Comparison of ENCODE assay signal across 20 cellular contexts in the genomic region with DNA sequence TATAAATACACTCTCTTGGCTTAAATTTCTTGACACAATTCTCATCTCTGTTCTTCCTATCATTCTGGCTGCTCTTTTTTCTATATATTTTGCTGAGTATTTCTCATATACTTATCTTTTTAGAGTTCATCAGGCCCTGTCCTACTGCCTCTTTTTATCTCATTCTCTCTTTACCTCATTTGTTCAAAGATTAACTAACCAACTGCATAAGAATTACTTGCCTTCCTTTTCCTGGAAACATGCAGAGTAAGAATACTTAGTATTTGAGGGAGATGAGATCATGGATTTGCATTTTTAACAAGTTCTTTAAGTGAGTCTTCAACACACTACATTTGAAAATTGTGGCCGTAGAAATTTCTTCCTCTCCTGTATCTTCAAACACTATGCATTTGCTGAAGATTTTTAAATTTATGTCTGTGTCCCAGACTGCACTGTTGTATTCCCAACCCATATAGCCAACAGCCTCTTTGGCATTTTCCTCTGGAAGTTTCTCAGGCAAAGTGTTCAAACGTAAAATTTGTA. TPM values are rescaled to one million over a fixed set of nuclear protein-coding genes. Genes with fewer than 3 reads are reported as not detected.
DNase-seq lines count a peak whose midpoint lies in the region; ATAC-seq and TF ChIP-seq lines count a peak whose summit lies in the region.
"Had no signal": no experiment of that assay in that cellular context is flagged by ENCODE, and none has a peak within 500 bp of the region (broad histone marks: within the 10 kb centered on the region; RNA-seq: fewer than 3 reads in every experiment).

No MANE protein-coding gene starts in this region.

- H3K79me2 ChIP-seq in GM23248 (ENCODE audit: insufficient read depth): no peaks in the 10 kb centered on the region

- CTCF ChIA-PET in activated CD4-positive, alpha-beta memory T cell treated with anti-CD3 and anti-CD28 coated beads for 36 hours (lab: Charles Lee): no interaction called here

- peak overlapping the region; percentile 86 to 90 for H3K27ac Mint-ChIP-seq in natural killer cell treated with Interleukin-12 subunit alpha and Interleukin-12 subunit beta and Interleukin-15 and Interleukin-18, amount 100 ng/mL, for 72 hours
- no peak overlapping the region for H3K27ac Mint-ChIP-seq in natural killer cell
- H3K27ac Mint-ChIP-seq in activated CD4-positive, alpha-beta memory T cell treated with anti-CD3 and anti-CD28 coated beads for 36 hours: peak overlapping the region; percentile 63
- H3K27ac Mint-ChIP-seq: activated naive CD4-positive, alpha-beta T cell treated with anti-CD3 and anti-CD28 coated beads for 36 hours had no signal

- H3K4me3 Mint-ChIP-seq in natural killer cell treated with Interleukin-12 subunit alpha and Interleukin-12 subunit beta and Interleukin-15 and Interleukin-18, amount 100 ng/mL, for 72 hours: peak overlapping the region; percentile 62
- no peak overlapping the region for H3K4me3 Mint-ChIP-seq in natural killer cell
- no peak overlapping the region for H3K4me3 Mint-ChIP-seq in activated CD4-positive, alpha-beta memory T cell treated with anti-CD3 and anti-CD28 coated beads for 36 hours
- H3K4me3 Mint-ChIP-seq: activated naive CD4-positive, alpha-beta T cell treated with anti-CD3 and anti-CD28 coated beads for 36 hours had no signal

- no peak overlapping the region for H3K9ac ChIP-seq in GM23248

- WGBS in esophagus squamous epithelium, 2 donors: 73 to 83% methylated on average over 2 of the region's 2 CpGs
- WGBS in GM23248 (ENCODE audit: low coverage in 1 of 2, low lambda C conversion rate in 2 of 2, missing lambda C conversion rate in 2 of 2), 2 experiments: 94 to 96% methylated on average over 2 of the region's 2 CpGs

- POLR2A ChIA-PET in activated CD4-positive, alpha-beta memory T cell treated with anti-CD3 and anti-CD28 coated beads for 36 hours (lab: Charles Lee): no interaction called here

- H3K4me2 ChIP-seq in GM23248 (ENCODE audit: unreplicated experiment): no peak overlapping the region

- no peaks in the 10 kb centered on the region for H3K27me3 Mint-ChIP-seq in natural killer cell treated with Interleukin-12 subunit alpha and Interleukin-12 subunit beta and Interleukin-15 and Interleukin-18, amount 100 ng/mL, for 72 hours
- H3K27me3 Mint-ChIP-seq in natural killer cell (ENCODE audit: low read depth in 2 of 2): no peaks in the 10 kb centered on the region
- H3K27me3 Mint-ChIP-seq in activated CD4-positive, alpha-beta memory T cell treated with anti-CD3 and anti-CD28 coated beads for 36 hours: no peaks in the 10 kb centered on the region

- no peak for TF ChIP-seq POLR2A in esophagus squamous epithelium (IDR thresholded peaks at IDR 0.05)

- no peaks in the 10 kb centered on the region for H3K9me3 ChIP-seq in esophagus squamous epithelium
- H3K9me3 ChIP-seq in upper lobe of right lung: no peaks in the 10 kb centered on the region
- no peaks in the 10 kb centered on the region for H3K9me3 ChIP-seq in GM23248 (ENCODE audit: low read depth)
- H3K9me3 ChIP-seq: HAP-1 had no signal

- no peaks in the 10 kb centered on the region for H3K36me3 Mint-ChIP-seq in natural killer cell treated with Interleukin-12 subunit alpha and Interleukin-12 subunit beta and Interleukin-15 and Interleukin-18, amount 100 ng/mL, for 72 hours
- H3K36me3 Mint-ChIP-seq in natural killer cell: no peaks in the 10 kb centered on the region
- H3K36me3 Mint-ChIP-seq in activated CD4-positive, alpha-beta memory T cell treated with anti-CD3 and anti-CD28 coated beads for 36 hours: no peaks in the 10 kb centered on the region

- peaks cover 13 to 57% (median 33%) of the 10 kb centered on the region in 3 donors for H3K4me1 ChIP-seq in esophagus squamous epithelium
- peaks cover 21% of the 10 kb centered on the region for H3K4me1 ChIP-seq in upper lobe of right lung
- peaks cover 16% of the 10 kb centered on the region for H3K4me1 ChIP-seq in GM23248 (ENCODE audit: insufficient read depth)

- no peak overlapping the region for H2AFZ ChIP-seq in GM23248

- H3K9me2 ChIP-seq in GM23248 (ENCODE audit: insufficient read depth): no peaks in the 10 kb centered on the region

- H3K27ac ChIP-seq in esophagus squamous epithelium (peak overlapping the region in 3 of 4 donors; percentile 52 to 92 (median 91)), upper lobe of right lung (no peak overlapping the region), GM23248 (no peak overlapping the region)
- H3K27ac ChIP-seq: cardiac muscle cell had no signal

- H3F3A ChIP-seq in GM23248 (ENCODE audit: insufficient read depth): peaks cover 11% of the 10 kb centered on the region; the same call in 1 of the 2 replicates

- TF ChIP-seq CTCF in natural killer cell (IDR thresholded peaks at IDR 0.05) (no peak), esophagus squamous epithelium (IDR thresholded peaks at IDR 0.05) (no peak), upper lobe of right lung (IDR thresholded peaks at IDR 0.05) (no peak)

- in situ Hi-C loops in GM23248 (cut with MboI): no loop called here

- peaks cover 28 to 30% of the 10 kb centered on the region in 2 donors for H3K4me1 Mint-ChIP-seq in natural killer cell treated with Interleukin-12 subunit alpha and Interleukin-12 subunit beta and Interleukin-15 and Interleukin-18, amount 100 ng/mL, for 72 hours (ENCODE audit: low read depth in 2 of 2)
- no peaks in the 10 kb centered on the region for H3K4me1 Mint-ChIP-seq in natural killer cell
- H3K4me1 Mint-ChIP-seq in activated CD4-positive, alpha-beta memory T cell treated with anti-CD3 and anti-CD28 coated beads for 36 hours (ENCODE audit: low read depth): peaks cover 15% of the 10 kb centered on the region

- no peaks in the 10 kb centered on the region for H4K20me1 ChIP-seq in GM23248 (ENCODE audit: insufficient read depth)

- intact Hi-C loops in natural killer cell (cut with micrococcal nuclease) (no loop called here), esophagus squamous epithelium (cut with DNase I) (no loop called here), upper lobe of right lung (cut with DNase I) (no loop called here), left ventricle myocardium superior (cut with micrococcal nuclease) (no loop called here)
- intact Hi-C loops in activated CD4-positive, alpha-beta memory T cell treated with anti-CD3 and anti-CD28 coated beads for 36 hours (cut with micrococcal nuclease): no loop called here

- H3K36me3 ChIP-seq in esophagus squamous epithelium (no peaks in the 10 kb centered on the region), upper lobe of right lung (no peaks in the 10 kb centered on the region), GM23248 (ENCODE audit: low read depth) (no peaks in the 10 kb centered on the region)
- H3K36me3 ChIP-seq: cardiac muscle cell, HAP-1 had no signal

- DNase-seq in natural killer cell treated with Interleukin-12 subunit alpha and Interleukin-12 subunit beta and Interleukin-15 and Interleukin-18, amount 100 ng/mL, for 72 hours (ENCODE audit: low spot score): no peak
- no peak for DNase-seq in natural killer cell
- no peak for DNase-seq in activated CD4-positive, alpha-beta memory T cell treated with anti-CD3 and anti-CD28 coated beads for 36 hours
- no peak for DNase-seq in esophagus squamous epithelium (lab: John Stamatoyannopoulos, UW)
- no peak for DNase-seq in upper lobe of right lung
- DNase-seq in left ventricle myocardium superior: no peak
- no peak for DNase-seq in activated CD8-positive, alpha-beta memory T cell treated with anti-CD3 and anti-CD28 coated beads, Interleukin-2, amount 50 U/mL, for 4 hours
- no peak for DNase-seq in GM23248
- DNase-seq: activated naive CD4-positive, alpha-beta T cell treated with anti-CD3 and anti-CD28 coated beads for 36 hours; AML-193; Calu3; GF-D8; kidney; NCI-H1930; NCI-H446 treated with DMSO at 0.1 percent for 48 hours; Right ventricle myocardium superior; stimulated activated CD4-positive, alpha-beta T cell treated with anti-CD3 and anti-CD28 coated beads, Interleukin-2, amount 100 ng/mL, for 48 hours; T1000 had no signal

- H3K4me3 ChIP-seq in esophagus squamous epithelium (no peak overlapping the region), upper lobe of right lung (no peak overlapping the region), GM23248 (no peak overlapping the region)
- H3K4me3 ChIP-seq: cardiac muscle cell, HAP-1 had no signal

- H3K9me3 Mint-ChIP-seq in natural killer cell treated with Interleukin-12 subunit alpha and Interleukin-12 subunit beta and Interleukin-15 and Interleukin-18, amount 100 ng/mL, for 72 hours: peaks cover 3% of the 10 kb centered on the region
- H3K9me3 Mint-ChIP-seq in natural killer cell: no peaks in the 10 kb centered on the region
- H3K9me3 Mint-ChIP-seq in activated CD4-positive, alpha-beta memory T cell treated with anti-CD3 and anti-CD28 coated beads for 36 hours: no peaks in the 10 kb centered on the region
- H3K9me3 Mint-ChIP-seq: activated naive CD4-positive, alpha-beta T cell treated with anti-CD3 and anti-CD28 coated beads for 36 hours had no signal

- H3K27me3 ChIP-seq in esophagus squamous epithelium: no peaks in the 10 kb centered on the region
- no peaks in the 10 kb centered on the region for H3K27me3 ChIP-seq in upper lobe of right lung
- no peaks in the 10 kb centered on the region for H3K27me3 ChIP-seq in GM23248 (replicated peaks; ENCODE audit: insufficient read depth)
- H3K27me3 ChIP-seq: cardiac muscle cell had no signal

- ATAC-seq in natural killer cell treated with Interleukin-12 subunit alpha and Interleukin-12 subunit beta and Interleukin-15 and Interleukin-18, amount 100 ng/mL, for 72 hours: peak in 1 of 2 donors; percentile 59
- ATAC-seq in natural killer cell: no peak
- no peak for ATAC-seq in upper lobe of right lung
- no peak for ATAC-seq in left ventricle myocardium superior

RNA-seq across cellular contexts. Expression of a gene that starts 35.3 kb away (rescaled TPM):
- 10 to 100 TPM in 1 of 2 donors, 1 to 10 TPM in 1; 9.4 to 16.3 TPM for total RNA-seq in natural killer cell treated with Interleukin-12 subunit alpha and Interleukin-12 subunit beta and Interleukin-15 and Interleukin-18, amount 100 ng/mL, for 72 hours
- total RNA-seq in natural killer cell (10 to 100 TPM; 54.7 to 81.4 (median 55.5) TPM), esophagus squamous epithelium (100 to 1,000 TPM in 1 of 4 donors, 10 to 100 TPM in 3; 40.5 to 102 (median 48.5) TPM), upper lobe of right lung (35.6 TPM), left ventricle myocardium superior (14.3 TPM)
- 10 to 100 TPM; 11.3 to 12.7 TPM for total RNA-seq in activated CD4-positive, alpha-beta memory T cell treated with anti-CD3 and anti-CD28 coated beads for 36 hours
- 17.5 and 22.6 TPM in 2 replicates for total RNA-seq in GM23248 (2014; rRNA removed; shearing (Covaris generic))
- polyA plus RNA-seq in GM23248 (2016; fragmentation: Nextera tagmentation; extraction: Ambion mirVana): 20.9 and 23.0 TPM in 2 replicates

Comparison
In these comparisons a context has a peak if more than half of its experiments do, and no peak if none do; other contexts are left out.
1. H3K27ac Mint-ChIP-seq: peak in natural killer cell treated with Interleukin-12 subunit alpha and Interleukin-12 subunit beta and Interleukin-15 and Interleukin-18, amount 100 ng/mL, for 72 hours (2 of 2) and activated CD4-positive, alpha-beta memory T cell treated with anti-CD3 and anti-CD28 coated beads for 36 hours (single experiment); none in natural killer cell (0 of 2).
2. H3K27ac ChIP-seq: peak in esophagus squamous epithelium (3 of 4); none in upper lobe of right lung (single experiment) and GM23248 (single experiment).